In genomic region chr18:3012920-3013810, GRCh38 we compare ENCODE assay signal across 1 cellular context.
TF ChIP-seq lines count a peak whose summit lies in the region.

LPIN2 (minus strand) TSS chr18:3013144; CDS start chr18:2960840, 52,304 bp downstream.

TF ChIP-seq in K562, 482 proteins besides CTCF, POLR2A, EP300 and RAD21 (continued from another document):
- TF ChIP-seq THAP12 (CRISPR knock-in tag; IDR thresholded peaks at IDR 0.05) (0 out of 2 replicates have a peak, but pooled peaks have one; percentile 26), FUS (optimal IDR thresholded peaks at IDR 0.05; ENCODE audit: low read depth, low read length) (peak; percentile 73), ZBTB1 (CRISPR knock-in tag; IDR thresholded peaks at IDR 0.05; ENCODE audit: borderline replicate concordance, low read depth) (peak; percentile 84; the same call in 1 of the 2 replicates)
